Comparison of ENCODE assay signal across 1 cellular context in the genomic region with DNA sequence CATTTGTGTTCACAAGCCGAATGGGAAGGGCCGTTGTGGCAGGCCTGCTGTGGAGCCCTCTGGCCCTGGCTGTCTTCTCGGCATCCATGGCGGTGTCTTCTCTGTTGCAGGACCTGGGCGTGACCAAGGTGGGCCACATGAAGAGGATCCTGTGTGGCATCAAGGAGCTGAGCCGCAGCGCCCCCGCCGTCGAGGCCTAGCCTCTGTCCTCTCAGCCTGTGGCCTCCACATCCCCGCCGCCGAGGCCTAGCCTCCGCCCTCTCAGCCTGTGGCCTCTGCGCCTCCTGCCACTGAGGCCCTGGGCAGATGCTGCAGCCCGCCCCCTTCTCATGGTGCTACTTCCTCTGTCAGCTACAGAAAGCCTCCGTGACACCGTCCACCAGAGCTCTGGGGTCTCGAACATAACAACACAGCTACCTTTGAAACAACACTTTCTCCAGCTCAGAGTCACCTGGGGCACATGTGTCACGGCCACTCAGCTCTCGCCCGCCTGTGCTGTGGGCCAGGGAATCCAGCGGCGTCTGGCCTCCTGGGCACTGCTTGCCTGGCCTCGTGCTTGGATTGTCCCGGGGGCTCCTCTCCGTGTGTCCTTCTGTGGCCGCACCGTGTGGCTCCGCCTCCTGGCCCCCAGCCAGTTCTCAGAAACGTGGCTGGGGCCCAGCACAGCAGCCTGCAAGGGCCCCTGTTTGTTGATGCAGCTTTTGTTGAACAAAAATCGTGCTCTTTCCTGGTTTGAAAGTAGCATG.
TF ChIP-seq lines count a peak whose summit lies in the region.

No MANE protein-coding gene starts in this region.

TF ChIP-seq in K562, 482 proteins besides CTCF, POLR2A, EP300 and RAD21 (continued from another document):
- TF ChIP-seq, protein P1, sequence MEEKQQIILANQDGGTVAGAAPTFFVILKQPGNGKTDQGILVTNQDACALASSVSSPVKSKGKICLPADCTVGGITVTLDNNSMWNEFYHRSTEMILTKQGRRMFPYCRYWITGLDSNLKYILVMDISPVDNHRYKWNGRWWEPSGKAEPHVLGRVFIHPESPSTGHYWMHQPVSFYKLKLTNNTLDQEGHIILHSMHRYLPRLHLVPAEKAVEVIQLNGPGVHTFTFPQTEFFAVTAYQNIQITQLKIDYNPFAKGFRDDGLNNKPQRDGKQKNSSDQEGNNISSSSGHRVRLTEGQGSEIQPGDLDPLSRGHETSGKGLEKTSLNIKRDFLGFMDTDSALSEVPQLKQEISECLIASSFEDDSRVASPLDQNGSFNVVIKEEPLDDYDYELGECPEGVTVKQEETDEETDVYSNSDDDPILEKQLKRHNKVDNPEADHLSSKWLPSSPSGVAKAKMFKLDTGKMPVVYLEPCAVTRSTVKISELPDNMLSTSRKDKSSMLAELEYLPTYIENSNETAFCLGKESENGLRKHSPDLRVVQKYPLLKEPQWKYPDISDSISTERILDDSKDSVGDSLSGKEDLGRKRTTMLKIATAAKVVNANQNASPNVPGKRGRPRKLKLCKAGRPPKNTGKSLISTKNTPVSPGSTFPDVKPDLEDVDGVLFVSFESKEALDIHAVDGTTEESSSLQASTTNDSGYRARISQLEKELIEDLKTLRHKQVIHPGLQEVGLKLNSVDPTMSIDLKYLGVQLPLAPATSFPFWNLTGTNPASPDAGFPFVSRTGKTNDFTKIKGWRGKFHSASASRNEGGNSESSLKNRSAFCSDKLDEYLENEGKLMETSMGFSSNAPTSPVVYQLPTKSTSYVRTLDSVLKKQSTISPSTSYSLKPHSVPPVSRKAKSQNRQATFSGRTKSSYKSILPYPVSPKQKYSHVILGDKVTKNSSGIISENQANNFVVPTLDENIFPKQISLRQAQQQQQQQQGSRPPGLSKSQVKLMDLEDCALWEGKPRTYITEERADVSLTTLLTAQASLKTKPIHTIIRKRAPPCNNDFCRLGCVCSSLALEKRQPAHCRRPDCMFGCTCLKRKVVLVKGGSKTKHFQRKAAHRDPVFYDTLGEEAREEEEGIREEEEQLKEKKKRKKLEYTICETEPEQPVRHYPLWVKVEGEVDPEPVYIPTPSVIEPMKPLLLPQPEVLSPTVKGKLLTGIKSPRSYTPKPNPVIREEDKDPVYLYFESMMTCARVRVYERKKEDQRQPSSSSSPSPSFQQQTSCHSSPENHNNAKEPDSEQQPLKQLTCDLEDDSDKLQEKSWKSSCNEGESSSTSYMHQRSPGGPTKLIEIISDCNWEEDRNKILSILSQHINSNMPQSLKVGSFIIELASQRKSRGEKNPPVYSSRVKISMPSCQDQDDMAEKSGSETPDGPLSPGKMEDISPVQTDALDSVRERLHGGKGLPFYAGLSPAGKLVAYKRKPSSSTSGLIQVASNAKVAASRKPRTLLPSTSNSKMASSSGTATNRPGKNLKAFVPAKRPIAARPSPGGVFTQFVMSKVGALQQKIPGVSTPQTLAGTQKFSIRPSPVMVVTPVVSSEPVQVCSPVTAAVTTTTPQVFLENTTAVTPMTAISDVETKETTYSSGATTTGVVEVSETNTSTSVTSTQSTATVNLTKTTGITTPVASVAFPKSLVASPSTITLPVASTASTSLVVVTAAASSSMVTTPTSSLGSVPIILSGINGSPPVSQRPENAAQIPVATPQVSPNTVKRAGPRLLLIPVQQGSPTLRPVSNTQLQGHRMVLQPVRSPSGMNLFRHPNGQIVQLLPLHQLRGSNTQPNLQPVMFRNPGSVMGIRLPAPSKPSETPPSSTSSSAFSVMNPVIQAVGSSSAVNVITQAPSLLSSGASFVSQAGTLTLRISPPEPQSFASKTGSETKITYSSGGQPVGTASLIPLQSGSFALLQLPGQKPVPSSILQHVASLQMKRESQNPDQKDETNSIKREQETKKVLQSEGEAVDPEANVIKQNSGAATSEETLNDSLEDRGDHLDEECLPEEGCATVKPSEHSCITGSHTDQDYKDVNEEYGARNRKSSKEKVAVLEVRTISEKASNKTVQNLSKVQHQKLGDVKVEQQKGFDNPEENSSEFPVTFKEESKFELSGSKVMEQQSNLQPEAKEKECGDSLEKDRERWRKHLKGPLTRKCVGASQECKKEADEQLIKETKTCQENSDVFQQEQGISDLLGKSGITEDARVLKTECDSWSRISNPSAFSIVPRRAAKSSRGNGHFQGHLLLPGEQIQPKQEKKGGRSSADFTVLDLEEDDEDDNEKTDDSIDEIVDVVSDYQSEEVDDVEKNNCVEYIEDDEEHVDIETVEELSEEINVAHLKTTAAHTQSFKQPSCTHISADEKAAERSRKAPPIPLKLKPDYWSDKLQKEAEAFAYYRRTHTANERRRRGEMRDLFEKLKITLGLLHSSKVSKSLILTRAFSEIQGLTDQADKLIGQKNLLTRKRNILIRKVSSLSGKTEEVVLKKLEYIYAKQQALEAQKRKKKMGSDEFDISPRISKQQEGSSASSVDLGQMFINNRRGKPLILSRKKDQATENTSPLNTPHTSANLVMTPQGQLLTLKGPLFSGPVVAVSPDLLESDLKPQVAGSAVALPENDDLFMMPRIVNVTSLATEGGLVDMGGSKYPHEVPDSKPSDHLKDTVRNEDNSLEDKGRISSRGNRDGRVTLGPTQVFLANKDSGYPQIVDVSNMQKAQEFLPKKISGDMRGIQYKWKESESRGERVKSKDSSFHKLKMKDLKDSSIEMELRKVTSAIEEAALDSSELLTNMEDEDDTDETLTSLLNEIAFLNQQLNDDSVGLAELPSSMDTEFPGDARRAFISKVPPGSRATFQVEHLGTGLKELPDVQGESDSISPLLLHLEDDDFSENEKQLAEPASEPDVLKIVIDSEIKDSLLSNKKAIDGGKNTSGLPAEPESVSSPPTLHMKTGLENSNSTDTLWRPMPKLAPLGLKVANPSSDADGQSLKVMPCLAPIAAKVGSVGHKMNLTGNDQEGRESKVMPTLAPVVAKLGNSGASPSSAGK (IDR thresholded peaks at IDR 0.05): peak; percentile 39; the same call in 1 of the 2 replicates
- TF ChIP-seq, protein P2, sequence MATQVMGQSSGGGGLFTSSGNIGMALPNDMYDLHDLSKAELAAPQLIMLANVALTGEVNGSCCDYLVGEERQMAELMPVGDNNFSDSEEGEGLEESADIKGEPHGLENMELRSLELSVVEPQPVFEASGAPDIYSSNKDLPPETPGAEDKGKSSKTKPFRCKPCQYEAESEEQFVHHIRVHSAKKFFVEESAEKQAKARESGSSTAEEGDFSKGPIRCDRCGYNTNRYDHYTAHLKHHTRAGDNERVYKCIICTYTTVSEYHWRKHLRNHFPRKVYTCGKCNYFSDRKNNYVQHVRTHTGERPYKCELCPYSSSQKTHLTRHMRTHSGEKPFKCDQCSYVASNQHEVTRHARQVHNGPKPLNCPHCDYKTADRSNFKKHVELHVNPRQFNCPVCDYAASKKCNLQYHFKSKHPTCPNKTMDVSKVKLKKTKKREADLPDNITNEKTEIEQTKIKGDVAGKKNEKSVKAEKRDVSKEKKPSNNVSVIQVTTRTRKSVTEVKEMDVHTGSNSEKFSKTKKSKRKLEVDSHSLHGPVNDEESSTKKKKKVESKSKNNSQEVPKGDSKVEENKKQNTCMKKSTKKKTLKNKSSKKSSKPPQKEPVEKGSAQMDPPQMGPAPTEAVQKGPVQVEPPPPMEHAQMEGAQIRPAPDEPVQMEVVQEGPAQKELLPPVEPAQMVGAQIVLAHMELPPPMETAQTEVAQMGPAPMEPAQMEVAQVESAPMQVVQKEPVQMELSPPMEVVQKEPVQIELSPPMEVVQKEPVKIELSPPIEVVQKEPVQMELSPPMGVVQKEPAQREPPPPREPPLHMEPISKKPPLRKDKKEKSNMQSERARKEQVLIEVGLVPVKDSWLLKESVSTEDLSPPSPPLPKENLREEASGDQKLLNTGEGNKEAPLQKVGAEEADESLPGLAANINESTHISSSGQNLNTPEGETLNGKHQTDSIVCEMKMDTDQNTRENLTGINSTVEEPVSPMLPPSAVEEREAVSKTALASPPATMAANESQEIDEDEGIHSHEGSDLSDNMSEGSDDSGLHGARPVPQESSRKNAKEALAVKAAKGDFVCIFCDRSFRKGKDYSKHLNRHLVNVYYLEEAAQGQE (CRISPR knock-in tag; IDR thresholded peaks at IDR 0.05; ENCODE audit: low read depth): no peak
- TF ChIP-seq MXI1 (IDR thresholded peaks at IDR 0.05; ENCODE audit: low read depth, low read length) (no peak), BHLHE40 (IDR thresholded peaks at IDR 0.05; ENCODE audit: low read length) (no peak), NFE2 (IDR thresholded peaks at IDR 0.05; ENCODE audit: low read depth) (no peak), SIRT6 (IDR thresholded peaks at IDR 0.05; ENCODE audit: low read depth, low read length) (no peak), CCNT2 (IDR thresholded peaks at IDR 0.05; ENCODE audit: borderline replicate concordance, extremely low read depth, insufficient read length, low read depth, low read length) (no peak), TOE1 (IDR thresholded peaks at IDR 0.05; ENCODE audit: borderline replicate concordance) (no peak), TOE1 (CRISPR knock-in tag; IDR thresholded peaks at IDR 0.05; ENCODE audit: borderline replicate concordance, low read depth) (no peak)
- TF ChIP-seq, protein P3, sequence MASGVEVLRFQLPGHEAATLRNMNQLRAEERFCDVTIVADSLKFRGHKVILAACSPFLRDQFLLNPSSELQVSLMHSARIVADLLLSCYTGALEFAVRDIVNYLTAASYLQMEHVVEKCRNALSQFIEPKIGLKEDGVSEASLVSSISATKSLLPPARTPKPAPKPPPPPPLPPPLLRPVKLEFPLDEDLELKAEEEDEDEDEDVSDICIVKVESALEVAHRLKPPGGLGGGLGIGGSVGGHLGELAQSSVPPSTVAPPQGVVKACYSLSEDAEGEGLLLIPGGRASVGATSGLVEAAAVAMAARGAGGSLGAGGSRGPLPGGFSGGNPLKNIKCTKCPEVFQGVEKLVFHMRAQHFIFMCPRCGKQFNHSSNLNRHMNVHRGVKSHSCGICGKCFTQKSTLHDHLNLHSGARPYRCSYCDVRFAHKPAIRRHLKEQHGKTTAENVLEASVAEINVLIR (CRISPR knock-in tag; IDR thresholded peaks at IDR 0.05): no peak
- TF ChIP-seq, protein P4, sequence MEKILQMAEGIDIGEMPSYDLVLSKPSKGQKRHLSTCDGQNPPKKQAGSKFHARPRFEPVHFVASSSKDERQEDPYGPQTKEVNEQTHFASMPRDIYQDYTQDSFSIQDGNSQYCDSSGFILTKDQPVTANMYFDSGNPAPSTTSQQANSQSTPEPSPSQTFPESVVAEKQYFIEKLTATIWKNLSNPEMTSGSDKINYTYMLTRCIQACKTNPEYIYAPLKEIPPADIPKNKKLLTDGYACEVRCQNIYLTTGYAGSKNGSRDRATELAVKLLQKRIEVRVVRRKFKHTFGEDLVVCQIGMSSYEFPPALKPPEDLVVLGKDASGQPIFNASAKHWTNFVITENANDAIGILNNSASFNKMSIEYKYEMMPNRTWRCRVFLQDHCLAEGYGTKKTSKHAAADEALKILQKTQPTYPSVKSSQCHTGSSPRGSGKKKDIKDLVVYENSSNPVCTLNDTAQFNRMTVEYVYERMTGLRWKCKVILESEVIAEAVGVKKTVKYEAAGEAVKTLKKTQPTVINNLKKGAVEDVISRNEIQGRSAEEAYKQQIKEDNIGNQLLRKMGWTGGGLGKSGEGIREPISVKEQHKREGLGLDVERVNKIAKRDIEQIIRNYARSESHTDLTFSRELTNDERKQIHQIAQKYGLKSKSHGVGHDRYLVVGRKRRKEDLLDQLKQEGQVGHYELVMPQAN (IDR thresholded peaks at IDR 0.05; ENCODE audit: borderline replicate concordance): no peak
- TF ChIP-seq, protein P5, sequence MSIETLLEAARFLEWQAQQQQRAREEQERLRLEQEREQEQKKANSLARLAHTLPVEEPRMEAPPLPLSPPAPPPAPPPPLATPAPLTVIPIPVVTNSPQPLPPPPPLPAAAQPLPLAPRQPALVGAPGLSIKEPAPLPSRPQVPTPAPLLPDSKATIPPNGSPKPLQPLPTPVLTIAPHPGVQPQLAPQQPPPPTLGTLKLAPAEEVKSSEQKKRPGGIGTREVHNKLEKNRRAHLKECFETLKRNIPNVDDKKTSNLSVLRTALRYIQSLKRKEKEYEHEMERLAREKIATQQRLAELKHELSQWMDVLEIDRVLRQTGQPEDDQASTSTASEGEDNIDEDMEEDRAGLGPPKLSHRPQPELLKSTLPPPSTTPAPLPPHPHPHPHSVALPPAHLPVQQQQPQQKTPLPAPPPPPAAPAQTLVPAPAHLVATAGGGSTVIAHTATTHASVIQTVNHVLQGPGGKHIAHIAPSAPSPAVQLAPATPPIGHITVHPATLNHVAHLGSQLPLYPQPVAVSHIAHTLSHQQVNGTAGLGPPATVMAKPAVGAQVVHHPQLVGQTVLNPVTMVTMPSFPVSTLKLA (conservative IDR thresholded peaks at IDR 0.05): 0 out of 4 replicates have a peak, but pooled peaks of 1 of the 2 experiments have one; percentile 30
